In genomic region chr11:61315260-61315659, GRCh38 we compare ENCODE assay signal across 20 cellular contexts. TPM values are rescaled to one million over a fixed set of nuclear protein-coding genes. Genes with fewer than 3 reads are reported as not detected.
"Had no signal": no experiment of that assay in that cellular context is flagged by ENCODE, and none has a peak within 500 bp of the region (broad histone marks: within the 10 kb centered on the region; RNA-seq: fewer than 3 reads in every experiment).

No MANE protein-coding gene starts in this region.

- ATAC-seq: left lobe of liver; mucosa of descending colon; naive thymus-derived CD8-positive, alpha-beta T cell; sciatic nerve had no signal

- H3K27me3 ChIP-seq: colonic mucosa, heart left ventricle, neutrophil, spleen, stomach, transverse colon had no signal

- H3K4me1 ChIP-seq: colonic mucosa, heart left ventricle, spleen, stomach, transverse colon had no signal

- H3K4me3 ChIP-seq: colonic mucosa, heart left ventricle, mucosa of descending colon, spleen, stomach, thoracic aorta, transverse colon had no signal

- H3K27me3 Mint-ChIP-seq: naive thymus-derived CD8-positive, alpha-beta T cell had no signal

- H3K27ac ChIP-seq: colonic mucosa, heart left ventricle, neutrophil, spleen, stomach, thoracic aorta, transverse colon had no signal

- H3K4me3 Mint-ChIP-seq: naive thymus-derived CD8-positive, alpha-beta T cell had no signal

- H3K9me3 Mint-ChIP-seq: naive thymus-derived CD8-positive, alpha-beta T cell had no signal

- DNase-seq: colonic mucosa; dermis blood vessel endothelial cell; heart left ventricle; hippocampal formation; kidney glomerular epithelial cell; mucosa of descending colon; naive thymus-derived CD8-positive, alpha-beta T cell; posterior cingulate gyrus; spleen; stimulated activated CD4-positive, alpha-beta T cell treated with anti-CD3 and anti-CD28 coated beads, Interleukin-15, amount 100 ng/mL, for 24 hours; stimulated activated CD4-positive, alpha-beta T cell treated with anti-CD3 and anti-CD28 coated beads, Interleukin-1b, Interleukin-23, amount 100 ng/mL, for 48 hours; stimulated activated CD4-positive, alpha-beta T cell treated with anti-CD3 and anti-CD28 coated beads, Interleukin-4, amount 100 ng/mL, for 4 hours; stimulated activated naive CD4-positive, alpha-beta T cell; stomach; substantia nigra; transverse colon had no signal

RNA-seq across cellular contexts. Expression of gene VWCE, which starts 20.1 kb away (rescaled TPM):
- polyA plus RNA-seq: naive thymus-derived CD8-positive, alpha-beta T cell had no signal
